In the genomic region with DNA sequence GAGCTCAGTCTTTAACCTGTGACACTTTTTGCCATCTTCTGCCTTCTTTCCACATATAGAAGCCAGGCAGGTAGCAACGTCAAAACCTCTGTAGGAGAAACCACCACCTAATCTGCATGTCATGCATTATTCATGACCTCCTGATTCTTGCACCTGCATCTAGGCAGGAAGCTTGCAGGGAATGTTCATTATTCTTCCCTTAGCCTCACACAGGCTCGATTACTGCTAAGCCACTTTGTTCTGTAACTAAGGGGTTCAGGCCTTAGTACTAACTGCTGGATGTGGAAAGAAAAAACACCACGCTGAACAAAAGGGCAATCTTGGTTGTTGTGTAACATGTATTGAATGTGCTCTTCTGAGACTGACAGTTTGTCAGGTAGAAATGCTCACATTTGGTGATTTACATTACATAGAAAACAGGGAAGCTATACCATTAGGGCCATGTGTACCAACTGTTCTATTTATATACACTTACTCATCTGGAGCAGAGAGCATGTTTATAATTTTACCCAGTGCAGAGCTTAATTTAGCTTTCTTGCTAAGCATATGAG, we compare ENCODE assay signal across 1 cellular context.
TF ChIP-seq lines count a peak whose summit lies in the region.

No MANE protein-coding gene starts in this region.

TF ChIP-seq in HepG2, 621 proteins besides CTCF, POLR2A, EP300 and RAD21 (continued from another document):
- TF ChIP-seq, protein P1, sequence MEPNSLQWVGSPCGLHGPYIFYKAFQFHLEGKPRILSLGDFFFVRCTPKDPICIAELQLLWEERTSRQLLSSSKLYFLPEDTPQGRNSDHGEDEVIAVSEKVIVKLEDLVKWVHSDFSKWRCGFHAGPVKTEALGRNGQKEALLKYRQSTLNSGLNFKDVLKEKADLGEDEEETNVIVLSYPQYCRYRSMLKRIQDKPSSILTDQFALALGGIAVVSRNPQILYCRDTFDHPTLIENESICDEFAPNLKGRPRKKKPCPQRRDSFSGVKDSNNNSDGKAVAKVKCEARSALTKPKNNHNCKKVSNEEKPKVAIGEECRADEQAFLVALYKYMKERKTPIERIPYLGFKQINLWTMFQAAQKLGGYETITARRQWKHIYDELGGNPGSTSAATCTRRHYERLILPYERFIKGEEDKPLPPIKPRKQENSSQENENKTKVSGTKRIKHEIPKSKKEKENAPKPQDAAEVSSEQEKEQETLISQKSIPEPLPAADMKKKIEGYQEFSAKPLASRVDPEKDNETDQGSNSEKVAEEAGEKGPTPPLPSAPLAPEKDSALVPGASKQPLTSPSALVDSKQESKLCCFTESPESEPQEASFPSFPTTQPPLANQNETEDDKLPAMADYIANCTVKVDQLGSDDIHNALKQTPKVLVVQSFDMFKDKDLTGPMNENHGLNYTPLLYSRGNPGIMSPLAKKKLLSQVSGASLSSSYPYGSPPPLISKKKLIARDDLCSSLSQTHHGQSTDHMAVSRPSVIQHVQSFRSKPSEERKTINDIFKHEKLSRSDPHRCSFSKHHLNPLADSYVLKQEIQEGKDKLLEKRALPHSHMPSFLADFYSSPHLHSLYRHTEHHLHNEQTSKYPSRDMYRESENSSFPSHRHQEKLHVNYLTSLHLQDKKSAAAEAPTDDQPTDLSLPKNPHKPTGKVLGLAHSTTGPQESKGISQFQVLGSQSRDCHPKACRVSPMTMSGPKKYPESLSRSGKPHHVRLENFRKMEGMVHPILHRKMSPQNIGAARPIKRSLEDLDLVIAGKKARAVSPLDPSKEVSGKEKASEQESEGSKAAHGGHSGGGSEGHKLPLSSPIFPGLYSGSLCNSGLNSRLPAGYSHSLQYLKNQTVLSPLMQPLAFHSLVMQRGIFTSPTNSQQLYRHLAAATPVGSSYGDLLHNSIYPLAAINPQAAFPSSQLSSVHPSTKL (CRISPR knock-in tag; IDR thresholded peaks at IDR 0.05) = 0 out of 2 replicates have a peak, but pooled peaks have one; percentile 14
- TF ChIP-seq FOXA3 (CRISPR knock-in tag; IDR thresholded peaks at IDR 0.05) (0 out of 2 replicates have a peak, but pooled peaks have one; percentile 6), CEBPG (CRISPR knock-in tag; IDR thresholded peaks at IDR 0.05) (peak; percentile 68)
